ENCODE assay signal across 1 cellular context in the genomic region with DNA sequence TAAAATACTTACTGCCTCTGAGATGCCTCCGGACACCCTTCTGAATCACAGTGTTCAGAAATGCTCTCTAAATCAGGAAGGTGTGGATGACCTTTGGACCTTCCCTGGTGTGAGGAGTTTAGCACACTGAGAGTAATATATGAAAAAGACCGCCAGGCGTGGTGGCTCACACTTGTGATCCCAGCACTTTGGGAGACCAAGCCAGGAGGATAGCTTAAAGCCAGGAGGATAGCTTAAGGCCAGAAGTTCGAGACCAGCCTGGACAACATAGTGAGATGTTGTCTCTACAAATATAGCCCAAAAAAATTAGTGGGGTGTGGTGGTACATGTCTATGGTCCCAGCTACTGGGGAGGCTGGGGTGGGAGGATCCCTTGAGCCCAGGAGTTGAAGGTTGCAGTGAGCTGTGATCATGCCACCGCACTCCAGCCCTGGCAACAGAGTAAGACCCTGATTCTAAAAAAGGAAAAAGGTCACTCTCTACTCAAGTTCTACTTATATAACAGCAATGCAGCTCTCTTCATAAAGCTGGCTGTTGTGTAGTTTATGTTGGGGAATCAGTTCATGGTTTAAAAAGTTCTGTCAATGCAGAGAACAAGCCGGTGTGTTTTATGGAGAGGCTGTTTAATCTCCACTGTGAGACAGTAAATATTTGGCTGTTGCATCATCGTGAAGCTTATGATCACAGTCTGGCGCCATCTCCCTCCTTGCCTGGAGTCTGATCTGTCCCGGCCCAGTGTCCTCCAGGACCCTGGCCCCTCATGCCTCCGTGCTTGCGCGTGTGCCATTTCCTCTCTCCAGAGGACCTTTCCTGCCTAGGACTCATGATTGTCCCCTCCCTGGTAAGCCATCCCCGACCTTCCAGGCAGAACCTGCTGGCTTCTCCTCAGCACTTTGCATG.
TF ChIP-seq lines count a peak whose summit lies in the region.

No MANE protein-coding gene starts in this region.

TF ChIP-seq in HepG2, 621 proteins besides CTCF, POLR2A, EP300 and RAD21 (continued from another document and continues in another):
- TF ChIP-seq, protein P1, sequence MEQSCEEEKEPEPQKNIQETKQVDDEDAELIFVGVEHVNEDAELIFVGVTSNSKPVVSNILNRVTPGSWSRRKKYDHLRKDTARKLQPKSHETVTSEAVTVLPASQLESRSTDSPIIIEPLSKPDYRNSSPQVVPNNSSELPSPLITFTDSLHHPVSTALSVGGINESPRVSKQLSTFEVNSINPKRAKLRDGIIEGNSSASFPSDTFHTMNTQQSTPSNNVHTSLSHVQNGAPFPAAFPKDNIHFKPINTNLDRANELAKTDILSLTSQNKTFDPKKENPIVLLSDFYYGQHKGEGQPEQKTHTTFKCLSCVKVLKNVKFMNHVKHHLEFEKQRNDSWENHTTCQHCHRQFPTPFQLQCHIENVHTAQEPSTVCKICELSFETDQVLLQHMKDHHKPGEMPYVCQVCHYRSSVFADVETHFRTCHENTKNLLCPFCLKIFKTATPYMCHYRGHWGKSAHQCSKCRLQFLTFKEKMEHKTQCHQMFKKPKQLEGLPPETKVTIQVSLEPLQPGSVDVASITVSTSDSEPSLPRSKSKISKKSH (CRISPR knock-in tag; IDR thresholded peaks at IDR 0.05; ENCODE audit: borderline replicate concordance) = peak; percentile 57; the same call in 1 of the 2 replicates
- TF ChIP-seq ATRX (CRISPR knock-in tag; IDR thresholded peaks at IDR 0.05; ENCODE audit: borderline replicate concordance) (no peak), IRX3 (CRISPR knock-in tag; IDR thresholded peaks at IDR 0.05; ENCODE audit: borderline replicate concordance, low read depth) (no peak), ZNF292 (CRISPR knock-in tag; IDR thresholded peaks at IDR 0.05; ENCODE audit: borderline replicate concordance, low read depth) (peak; percentile 95), ZNF260 (CRISPR knock-in tag; IDR thresholded peaks at IDR 0.05; ENCODE audit: borderline replicate concordance, low read depth) (no peak), ZKSCAN1 (IDR thresholded peaks at IDR 0.05; ENCODE audit: low read length) (no peak), SCMH1 (CRISPR knock-in tag; IDR thresholded peaks at IDR 0.05; ENCODE audit: borderline replicate concordance) (no peak), FOSL2 (CRISPR knock-in tag; IDR thresholded peaks at IDR 0.05) (peak; percentile 81), MAFG (CRISPR knock-in tag; IDR thresholded peaks at IDR 0.05) (no peak), KLF12 (CRISPR knock-in tag; IDR thresholded peaks at IDR 0.05; ENCODE audit: borderline replicate concordance) (peak; percentile 66; the same call in 1 of the 2 replicates), SOX6 (IDR thresholded peaks at IDR 0.05) (no peak), SOX6 (CRISPR knock-in tag; IDR thresholded peaks at IDR 0.05) (peak; percentile 91), ZNF263 (CRISPR knock-in tag; IDR thresholded peaks at IDR 0.05) (peak; percentile 84), MEF2D (CRISPR knock-in tag; IDR thresholded peaks at IDR 0.05) (peak; percentile 98), ZNF34 (CRISPR knock-in tag; IDR thresholded peaks at IDR 0.05; ENCODE audit: borderline replicate concordance) (no peak), RBM39 (IDR thresholded peaks at IDR 0.05; ENCODE audit: low read depth, low read length, poor library complexity, severe bottlenecking) (no peak), MAZ (IDR thresholded peaks at IDR 0.05; ENCODE audit: borderline replicate concordance, low read depth, low read length) (no peak), MAZ (CRISPR knock-in tag; IDR thresholded peaks at IDR 0.05; ENCODE audit: low read depth) (no peak; the same call in 1 of the 2 replicates), ZNF337 (CRISPR knock-in tag; IDR thresholded peaks at IDR 0.05; ENCODE audit: borderline replicate concordance, low read depth) (no peak), SMAD1 (CRISPR knock-in tag; IDR thresholded peaks at IDR 0.05; ENCODE audit: borderline replicate concordance, low read depth) (no peak), ZNF703 (CRISPR knock-in tag; IDR thresholded peaks at IDR 0.05; ENCODE audit: borderline replicate concordance) (0 out of 2 replicates have a peak, but pooled peaks have one; percentile 47), CHCHD3 (CRISPR knock-in tag; IDR thresholded peaks at IDR 0.05) (no peak), AGO1 (IDR thresholded peaks at IDR 0.05; ENCODE audit: low read depth, low read length, poor library complexity, severe bottlenecking) (no peak), KDM2A (CRISPR knock-in tag; IDR thresholded peaks at IDR 0.05; ENCODE audit: borderline replicate concordance, low read depth) (peak; percentile 53; the same call in 1 of the 2 replicates), ZBTB38 (CRISPR knock-in tag; IDR thresholded peaks at IDR 0.05) (peak; percentile 86), ZNF773 (CRISPR knock-in tag; IDR thresholded peaks at IDR 0.05; ENCODE audit: borderline replicate concordance) (no peak), PPARG (CRISPR knock-in tag; conservative IDR thresholded peaks at IDR 0.05) (peak; percentile 82)
- TF ChIP-seq, protein P2, sequence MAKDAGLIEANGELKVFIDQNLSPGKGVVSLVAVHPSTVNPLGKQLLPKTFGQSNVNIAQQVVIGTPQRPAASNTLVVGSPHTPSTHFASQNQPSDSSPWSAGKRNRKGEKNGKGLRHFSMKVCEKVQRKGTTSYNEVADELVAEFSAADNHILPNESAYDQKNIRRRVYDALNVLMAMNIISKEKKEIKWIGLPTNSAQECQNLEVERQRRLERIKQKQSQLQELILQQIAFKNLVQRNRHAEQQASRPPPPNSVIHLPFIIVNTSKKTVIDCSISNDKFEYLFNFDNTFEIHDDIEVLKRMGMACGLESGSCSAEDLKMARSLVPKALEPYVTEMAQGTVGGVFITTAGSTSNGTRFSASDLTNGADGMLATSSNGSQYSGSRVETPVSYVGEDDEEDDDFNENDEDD (CRISPR knock-in tag; IDR thresholded peaks at IDR 0.05; ENCODE audit: borderline replicate concordance) = peak; percentile 65; the same call in 1 of the 2 replicates
- TF ChIP-seq, protein P3, sequence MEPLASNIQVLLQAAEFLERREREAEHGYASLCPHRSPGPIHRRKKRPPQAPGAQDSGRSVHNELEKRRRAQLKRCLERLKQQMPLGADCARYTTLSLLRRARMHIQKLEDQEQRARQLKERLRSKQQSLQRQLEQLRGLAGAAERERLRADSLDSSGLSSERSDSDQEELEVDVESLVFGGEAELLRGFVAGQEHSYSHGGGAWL (CRISPR knock-in tag; IDR thresholded peaks at IDR 0.05) = no peak
- TF ChIP-seq, protein P4, sequence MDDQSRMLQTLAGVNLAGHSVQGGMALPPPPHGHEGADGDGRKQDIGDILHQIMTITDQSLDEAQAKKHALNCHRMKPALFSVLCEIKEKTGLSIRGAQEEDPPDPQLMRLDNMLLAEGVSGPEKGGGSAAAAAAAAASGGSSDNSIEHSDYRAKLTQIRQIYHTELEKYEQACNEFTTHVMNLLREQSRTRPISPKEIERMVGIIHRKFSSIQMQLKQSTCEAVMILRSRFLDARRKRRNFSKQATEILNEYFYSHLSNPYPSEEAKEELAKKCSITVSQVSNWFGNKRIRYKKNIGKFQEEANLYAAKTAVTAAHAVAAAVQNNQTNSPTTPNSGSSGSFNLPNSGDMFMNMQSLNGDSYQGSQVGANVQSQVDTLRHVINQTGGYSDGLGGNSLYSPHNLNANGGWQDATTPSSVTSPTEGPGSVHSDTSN (CRISPR knock-in tag; IDR thresholded peaks at IDR 0.05; ENCODE audit: borderline replicate concordance) = no peak
- TF ChIP-seq, protein P5, sequence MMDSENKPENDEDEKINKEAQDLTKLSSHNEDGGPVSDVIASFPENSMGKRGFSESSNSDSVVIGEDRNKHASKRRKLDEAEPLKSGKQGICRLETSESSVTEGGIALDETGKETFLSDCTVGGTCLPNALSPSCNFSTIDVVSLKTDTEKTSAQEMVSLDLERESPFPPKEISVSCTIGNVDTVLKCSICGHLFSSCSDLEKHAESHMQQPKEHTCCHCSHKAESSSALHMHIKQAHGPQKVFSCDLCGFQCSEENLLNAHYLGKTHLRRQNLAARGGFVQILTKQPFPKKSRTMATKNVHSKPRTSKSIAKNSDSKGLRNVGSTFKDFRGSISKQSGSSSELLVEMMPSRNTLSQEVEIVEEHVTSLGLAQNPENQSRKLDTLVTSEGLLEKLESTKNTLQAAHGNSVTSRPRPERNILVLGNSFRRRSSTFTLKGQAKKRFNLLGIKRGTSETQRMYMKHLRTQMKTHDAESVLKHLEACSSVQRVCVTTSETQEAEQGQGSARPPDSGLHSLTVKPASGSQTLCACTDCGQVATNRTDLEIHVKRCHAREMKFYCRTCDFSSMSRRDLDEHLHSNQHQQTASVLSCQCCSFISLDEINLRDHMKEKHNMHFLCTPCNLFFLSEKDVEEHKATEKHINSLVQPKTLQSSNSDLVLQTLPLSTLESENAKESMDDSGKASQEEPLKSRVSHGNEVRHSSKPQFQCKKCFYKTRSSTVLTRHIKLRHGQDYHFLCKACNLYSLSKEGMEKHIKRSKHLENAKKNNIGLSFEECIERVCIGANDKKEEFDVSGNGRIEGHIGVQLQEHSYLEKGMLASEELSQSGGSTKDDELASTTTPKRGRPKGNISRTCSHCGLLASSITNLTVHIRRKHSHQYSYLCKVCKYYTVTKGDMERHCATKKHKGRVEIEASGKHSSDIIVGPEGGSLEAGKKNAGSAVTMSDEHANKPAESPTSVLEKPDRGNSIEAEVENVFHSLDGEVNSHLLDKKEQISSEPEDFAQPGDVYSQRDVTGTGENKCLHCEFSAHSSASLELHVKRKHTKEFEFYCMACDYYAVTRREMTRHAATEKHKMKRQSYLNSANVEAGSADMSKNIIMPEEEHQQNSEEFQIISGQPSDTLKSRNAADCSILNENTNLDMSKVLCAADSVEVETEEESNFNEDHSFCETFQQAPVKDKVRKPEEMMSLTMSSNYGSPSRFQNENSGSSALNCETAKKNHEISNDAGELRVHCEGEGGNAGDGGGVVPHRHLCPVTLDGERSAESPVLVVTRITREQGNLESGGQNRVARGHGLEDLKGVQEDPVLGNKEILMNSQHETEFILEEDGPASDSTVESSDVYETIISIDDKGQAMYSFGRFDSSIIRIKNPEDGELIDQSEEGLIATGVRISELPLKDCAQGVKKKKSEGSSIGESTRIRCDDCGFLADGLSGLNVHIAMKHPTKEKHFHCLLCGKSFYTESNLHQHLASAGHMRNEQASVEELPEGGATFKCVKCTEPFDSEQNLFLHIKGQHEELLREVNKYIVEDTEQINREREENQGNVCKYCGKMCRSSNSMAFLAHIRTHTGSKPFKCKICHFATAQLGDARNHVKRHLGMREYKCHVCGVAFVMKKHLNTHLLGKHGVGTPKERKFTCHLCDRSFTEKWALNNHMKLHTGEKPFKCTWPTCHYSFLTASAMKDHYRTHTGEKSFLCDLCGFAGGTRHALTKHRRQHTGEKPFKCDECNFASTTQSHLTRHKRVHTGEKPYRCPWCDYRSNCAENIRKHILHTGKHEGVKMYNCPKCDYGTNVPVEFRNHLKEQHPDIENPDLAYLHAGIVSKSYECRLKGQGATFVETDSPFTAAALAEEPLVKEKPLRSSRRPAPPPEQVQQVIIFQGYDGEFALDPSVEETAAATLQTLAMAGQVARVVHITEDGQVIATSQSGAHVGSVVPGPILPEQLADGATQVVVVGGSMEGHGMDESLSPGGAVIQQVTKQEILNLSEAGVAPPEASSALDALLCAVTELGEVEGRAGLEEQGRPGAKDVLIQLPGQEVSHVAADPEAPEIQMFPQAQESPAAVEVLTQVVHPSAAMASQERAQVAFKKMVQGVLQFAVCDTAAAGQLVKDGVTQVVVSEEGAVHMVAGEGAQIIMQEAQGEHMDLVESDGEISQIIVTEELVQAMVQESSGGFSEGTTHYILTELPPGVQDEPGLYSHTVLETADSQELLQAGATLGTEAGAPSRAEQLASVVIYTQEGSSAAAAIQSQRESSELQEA (CRISPR knock-in tag; IDR thresholded peaks at IDR 0.05; ENCODE audit: not compliant biosample characterization) = no peak
- TF ChIP-seq, protein P6, sequence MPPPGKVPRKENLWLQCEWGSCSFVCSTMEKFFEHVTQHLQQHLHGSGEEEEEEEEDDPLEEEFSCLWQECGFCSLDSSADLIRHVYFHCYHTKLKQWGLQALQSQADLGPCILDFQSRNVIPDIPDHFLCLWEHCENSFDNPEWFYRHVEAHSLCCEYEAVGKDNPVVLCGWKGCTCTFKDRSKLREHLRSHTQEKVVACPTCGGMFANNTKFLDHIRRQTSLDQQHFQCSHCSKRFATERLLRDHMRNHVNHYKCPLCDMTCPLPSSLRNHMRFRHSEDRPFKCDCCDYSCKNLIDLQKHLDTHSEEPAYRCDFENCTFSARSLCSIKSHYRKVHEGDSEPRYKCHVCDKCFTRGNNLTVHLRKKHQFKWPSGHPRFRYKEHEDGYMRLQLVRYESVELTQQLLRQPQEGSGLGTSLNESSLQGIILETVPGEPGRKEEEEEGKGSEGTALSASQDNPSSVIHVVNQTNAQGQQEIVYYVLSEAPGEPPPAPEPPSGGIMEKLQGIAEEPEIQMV (CRISPR knock-in tag; IDR thresholded peaks at IDR 0.05; ENCODE audit: low read depth) = peak; percentile 64; the same call in 1 of the 2 replicates
- TF ChIP-seq, protein P7, sequence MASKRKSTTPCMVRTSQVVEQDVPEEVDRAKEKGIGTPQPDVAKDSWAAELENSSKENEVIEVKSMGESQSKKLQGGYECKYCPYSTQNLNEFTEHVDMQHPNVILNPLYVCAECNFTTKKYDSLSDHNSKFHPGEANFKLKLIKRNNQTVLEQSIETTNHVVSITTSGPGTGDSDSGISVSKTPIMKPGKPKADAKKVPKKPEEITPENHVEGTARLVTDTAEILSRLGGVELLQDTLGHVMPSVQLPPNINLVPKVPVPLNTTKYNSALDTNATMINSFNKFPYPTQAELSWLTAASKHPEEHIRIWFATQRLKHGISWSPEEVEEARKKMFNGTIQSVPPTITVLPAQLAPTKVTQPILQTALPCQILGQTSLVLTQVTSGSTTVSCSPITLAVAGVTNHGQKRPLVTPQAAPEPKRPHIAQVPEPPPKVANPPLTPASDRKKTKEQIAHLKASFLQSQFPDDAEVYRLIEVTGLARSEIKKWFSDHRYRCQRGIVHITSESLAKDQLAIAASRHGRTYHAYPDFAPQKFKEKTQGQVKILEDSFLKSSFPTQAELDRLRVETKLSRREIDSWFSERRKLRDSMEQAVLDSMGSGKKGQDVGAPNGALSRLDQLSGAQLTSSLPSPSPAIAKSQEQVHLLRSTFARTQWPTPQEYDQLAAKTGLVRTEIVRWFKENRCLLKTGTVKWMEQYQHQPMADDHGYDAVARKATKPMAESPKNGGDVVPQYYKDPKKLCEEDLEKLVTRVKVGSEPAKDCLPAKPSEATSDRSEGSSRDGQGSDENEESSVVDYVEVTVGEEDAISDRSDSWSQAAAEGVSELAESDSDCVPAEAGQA (IDR thresholded peaks at IDR 0.05; ENCODE audit: low read depth) = 0 out of 2 replicates have a peak, but pooled peaks have one; percentile 18
- TF ChIP-seq, protein P7 (CRISPR knock-in tag; IDR thresholded peaks at IDR 0.05; ENCODE audit: borderline replicate concordance) = no peak
